In genomic region chr5:98742395-98743073, GRCh38 we compare ENCODE assay signal across 22 cellular contexts.
"Had no signal": no experiment of that assay in that cellular context is flagged by ENCODE, and none has a peak within 500 bp of the region (broad histone marks: within the 10 kb centered on the region; RNA-seq: fewer than 3 reads in every experiment).

No MANE protein-coding gene starts in this region.

- H3K9me3 Mint-ChIP-seq: activated naive CD4-positive, alpha-beta T cell treated with anti-CD3 and anti-CD28 coated beads, Interleukin-2, amount 50 U/mL, for 24 hours; type B pancreatic cell had no signal

- H3K4me3 ChIP-seq: lower lobe of right lung, pancreas, skin epidermis, suprapubic skin had no signal

- DNase-seq: activated CD4-positive, alpha-beta T cell treated with anti-CD3 and anti-CD28 coated beads for 48 hours; activated CD8-positive, alpha-beta T cell treated with anti-CD3 and anti-CD28 coated beads for 36 hours; activated effector memory CD4-positive, alpha-beta T cell treated with anti-CD3 and anti-CD28 coated beads, Interleukin-2, amount 50 U/mL, for 16 hours; activated T-cell treated with anti-CD3 and anti-CD28 coated beads, Interleukin-2, amount 50 U/mL, for 48 hours; amygdala; effector CD8-positive, alpha-beta T cell; foreskin keratinocyte; head of caudate nucleus; immature natural killer cell; lower lobe of right lung; pancreas; retina; stimulated activated CD4-positive, alpha-beta T cell treated with anti-CD3 and anti-CD28 coated beads, Interleukin-15, amount 100 ng/mL, for 24 hours; stimulated activated CD4-positive, alpha-beta T cell treated with anti-CD3 and anti-CD28 coated beads, Interleukin-4, amount 100 ng/mL, for 1 hour; stimulated activated naive CD8-positive, alpha-beta T cell treated with anti-CD3 and anti-CD28 coated beads, Interleukin-15, Interleukin-2, amounts not matched to agents 100 U/mL and 50 U/mL, for 24 hours; T-helper 2 cell had no signal

- H3K4me3 Mint-ChIP-seq: activated CD8-positive, alpha-beta T cell treated with anti-CD3 and anti-CD28 coated beads for 36 hours; activated naive CD4-positive, alpha-beta T cell treated with anti-CD3 and anti-CD28 coated beads, Interleukin-2, amount 50 U/mL, for 24 hours; brain; immature natural killer cell; mesothelial cell of epicardium; type B pancreatic cell had no signal

- H3K4me1 Mint-ChIP-seq: activated naive CD4-positive, alpha-beta T cell treated with anti-CD3 and anti-CD28 coated beads, Interleukin-2, amount 50 U/mL, for 24 hours; immature natural killer cell; mesothelial cell of epicardium had no signal

- H3K4me1 ChIP-seq: foreskin keratinocyte, lower lobe of right lung, pancreas, suprapubic skin had no signal

- H3K27me3 ChIP-seq: foreskin keratinocyte, pancreas, suprapubic skin had no signal

- ATAC-seq: activated CD8-positive, alpha-beta T cell treated with anti-CD3 and anti-CD28 coated beads for 36 hours; foreskin keratinocyte; lower lobe of right lung; pancreas; stimulated activated naive CD8-positive, alpha-beta T cell treated with anti-CD3 and anti-CD28 coated beads, Interleukin-15, Interleukin-2, amounts not matched to agents 100 U/mL and 50 U/mL, for 24 hours had no signal

- H3K9me3 ChIP-seq: pancreas, suprapubic skin had no signal

- H3K36me3 ChIP-seq: lower lobe of right lung, pancreas, suprapubic skin had no signal

- H3K36me3 Mint-ChIP-seq: activated naive CD4-positive, alpha-beta T cell treated with anti-CD3 and anti-CD28 coated beads, Interleukin-2, amount 50 U/mL, for 24 hours; immature natural killer cell; mesothelial cell of epicardium; type B pancreatic cell had no signal

- H3K27ac ChIP-seq: foreskin keratinocyte, lower lobe of right lung, pancreas, skin epidermis, suprapubic skin had no signal
